Comparison of ENCODE assay signal across 8 cellular contexts in the genomic region with DNA sequence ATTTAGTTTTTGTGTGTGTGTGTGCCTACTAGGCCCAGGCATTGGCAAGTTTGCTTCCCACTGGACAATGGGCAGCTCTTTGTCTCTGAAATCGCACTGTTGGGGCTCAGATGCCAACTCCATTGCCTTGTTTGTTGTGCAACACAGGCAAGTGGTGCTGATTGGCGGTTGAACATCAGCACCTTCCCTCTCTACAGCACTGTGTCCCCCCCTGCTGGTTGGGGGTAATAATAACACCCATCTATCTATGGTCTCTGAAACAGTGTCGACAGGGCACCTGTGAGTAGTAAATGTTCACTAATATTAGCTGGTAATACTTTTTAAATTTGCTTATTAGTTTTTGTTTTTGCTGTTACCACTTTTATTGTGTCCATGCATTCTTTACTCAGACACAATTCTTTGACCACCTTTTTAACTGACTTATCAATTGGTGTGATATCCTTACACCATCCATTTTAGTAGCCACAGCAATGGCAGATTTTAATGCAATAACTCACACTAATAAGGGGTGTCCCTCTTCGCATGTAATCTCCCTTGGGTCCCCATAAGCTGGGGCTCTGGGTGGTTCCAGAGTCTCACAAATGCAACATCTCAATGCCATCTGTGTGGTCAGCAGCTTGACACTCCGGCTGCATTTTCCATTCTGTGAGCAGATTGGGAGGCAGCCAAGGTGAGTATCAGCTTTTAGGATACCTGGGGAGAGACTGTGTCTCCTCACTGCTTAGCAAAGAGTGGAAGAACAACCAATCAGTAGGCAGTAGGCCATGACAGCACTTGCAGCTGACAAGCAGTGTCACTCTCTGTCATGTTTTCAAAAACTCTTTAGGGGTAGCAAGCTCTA. TPM values are rescaled to one million over a fixed set of nuclear protein-coding genes. Genes with fewer than 3 reads are reported as not detected.
DNase-seq lines count a peak whose midpoint lies in the region; ATAC-seq and TF ChIP-seq lines count a peak whose summit lies in the region.

No MANE protein-coding gene starts in this region.

- H3K27ac ChIP-seq in GM23338 (ENCODE audit: low read depth) = no peak overlapping the region
- H3K27ac ChIP-seq in OCI-LY3 (ENCODE audit: low read length) = no peak overlapping the region
- no peak overlapping the region for H3K27ac ChIP-seq in coronary artery
- peak overlapping the region; percentile 70 for H3K27ac ChIP-seq in psoas muscle

- H3K36me3 Mint-ChIP-seq in GM23338 (ENCODE audit: low read depth) = 0 out of 3 replicates have a peak, but pooled peaks cover 4% of the 10 kb centered on the region

- H3K4me2 ChIP-seq in GM23338 (no peak overlapping the region), OCI-LY3 (ENCODE audit: low read length) (peak overlapping the region; percentile 44)

- H3K4me3 ChIP-seq in GM23338 (no peak overlapping the region), OCI-LY3 (ENCODE audit: low read length) (peak overlapping the region; percentile 6; the same call in 1 of the 2 replicates), coronary artery (no peak overlapping the region), psoas muscle (no peak overlapping the region)

- H3K9me3 Mint-ChIP-seq in GM23338 = peaks cover 21% of the 10 kb centered on the region

- H2AFZ ChIP-seq in GM23338 = peak overlapping the region; percentile 83; the same call in 1 of the 2 replicates
- H2AFZ ChIP-seq in OCI-LY3 (ENCODE audit: low read depth, low read length) = peak overlapping the region; percentile 54; the same call in 1 of the 2 replicates

- no peaks in the 10 kb centered on the region for H4K20me1 ChIP-seq in GM23338 (replicated peaks; ENCODE audit: insufficient read depth)
- no peaks in the 10 kb centered on the region for H4K20me1 ChIP-seq in OCI-LY3 (ENCODE audit: insufficient read depth, low read length)

- no peak overlapping the region for H3K4me3 Mint-ChIP-seq in GM23338

- peak; percentile 64 for DNase-seq in CMK (ENCODE audit: low read depth)
- peak; percentile 75 for DNase-seq in GM23338 (ENCODE audit: low spot score)
- DNase-seq in coronary artery (ENCODE audit: low spot score) = peak; percentile 17
- peak in 1 of 2 donors; percentile 29 for DNase-seq in psoas muscle
- no peak for DNase-seq in activated effector memory CD4-positive, alpha-beta T cell treated with Interleukin-2 at 50 U/mL for 16 hours

- no peak overlapping the region for H3K27ac Mint-ChIP-seq in GM23338

- no peaks in the 10 kb centered on the region for H3K27me3 ChIP-seq in GM23338 (ENCODE audit: insufficient read depth)
- no peaks in the 10 kb centered on the region for H3K27me3 ChIP-seq in OCI-LY3 (ENCODE audit: low read depth, low read length)
- no peaks in the 10 kb centered on the region for H3K27me3 ChIP-seq in psoas muscle (ENCODE audit: insufficient read depth in 3 of 3, low read length in 2 of 3)

- H3K79me2 ChIP-seq in GM23338 (replicated peaks; ENCODE audit: insufficient read depth) (no peaks in the 10 kb centered on the region), OCI-LY3 (ENCODE audit: low read length) (no peaks in the 10 kb centered on the region)

- 43 to 74% (median 61%) methylated on average over 5 of the region's 5 CpGs for WGBS in psoas muscle, 3 donors

- no peaks in the 10 kb centered on the region for H3K4me1 Mint-ChIP-seq in GM23338

- H3K9me3 ChIP-seq in OCI-LY3 (ENCODE audit: insufficient read depth, low read length) (no peaks in the 10 kb centered on the region), psoas muscle (no peaks in the 10 kb centered on the region)

- intact Hi-C loops in psoas muscle (cut with DNase I) = loop anchor here in 1 of 2 donors (10.0 kb wide), 1 partner anchor 526 kb away; no protein-coding TSS in a partner anchor

- H3K4me1 ChIP-seq in GM23338 (ENCODE audit: insufficient read depth) (no peaks in the 10 kb centered on the region), OCI-LY3 (ENCODE audit: low read length) (peaks cover 8% of the 10 kb centered on the region; the same call in 1 of the 2 replicates), psoas muscle (peaks cover 10% of the 10 kb centered on the region)

- no peak overlapping the region for H3K9ac ChIP-seq in OCI-LY3 (ENCODE audit: low read length)

- H3K36me3 ChIP-seq in GM23338 (ENCODE audit: insufficient read depth) (no peaks in the 10 kb centered on the region), OCI-LY3 (replicated peaks; ENCODE audit: low read depth, low read length) (no peaks in the 10 kb centered on the region), psoas muscle (ENCODE audit: insufficient read depth in 1 of 2, low read depth in 1 of 2) (no peaks in the 10 kb centered on the region)

- peaks cover 2% of the 10 kb centered on the region for H3K27me3 Mint-ChIP-seq in GM23338 (ENCODE audit: insufficient read depth, low read depth, poor library complexity)

- ATAC-seq in GM23338 = peak; percentile 77
- ATAC-seq in psoas muscle = peak; percentile 56 to 76 (median 68)
- no peak for ATAC-seq in GM19455 (IDR thresholded peaks at IDR 0.05; ENCODE audit: unreplicated experiment)
- no peak for ATAC-seq in HG03108 (IDR thresholded peaks at IDR 0.05; ENCODE audit: unreplicated experiment)

- no peaks in the 10 kb centered on the region for H3F3A ChIP-seq in GM23338 (replicated peaks; ENCODE audit: low read depth)

- H3K9me2 ChIP-seq in GM23338 (ENCODE audit: insufficient read depth) = no peaks in the 10 kb centered on the region

- TF ChIP-seq CTCF in GM23338 (conservative IDR thresholded peaks at IDR 0.05; ENCODE audit: low read depth in 2 of 2) = peak; percentile 61 to 69
- peak; percentile 88 for TF ChIP-seq CTCF in OCI-LY3 (IDR thresholded peaks at IDR 0.05; ENCODE audit: low read depth, low read length)
- no peak for TF ChIP-seq CTCF in coronary artery (IDR thresholded peaks at IDR 0.05)
- TF ChIP-seq CTCF in psoas muscle (IDR thresholded peaks at IDR 0.05) = peak; percentile 51

TF ChIP-seq in GM23338, 12 proteins besides CTCF, POLR2A, EP300 and RAD21:
- no peak for TF ChIP-seq ZNF114 (CRISPR knock-in tag; IDR thresholded peaks at IDR 0.05)
- TF ChIP-seq, protein P1, sequence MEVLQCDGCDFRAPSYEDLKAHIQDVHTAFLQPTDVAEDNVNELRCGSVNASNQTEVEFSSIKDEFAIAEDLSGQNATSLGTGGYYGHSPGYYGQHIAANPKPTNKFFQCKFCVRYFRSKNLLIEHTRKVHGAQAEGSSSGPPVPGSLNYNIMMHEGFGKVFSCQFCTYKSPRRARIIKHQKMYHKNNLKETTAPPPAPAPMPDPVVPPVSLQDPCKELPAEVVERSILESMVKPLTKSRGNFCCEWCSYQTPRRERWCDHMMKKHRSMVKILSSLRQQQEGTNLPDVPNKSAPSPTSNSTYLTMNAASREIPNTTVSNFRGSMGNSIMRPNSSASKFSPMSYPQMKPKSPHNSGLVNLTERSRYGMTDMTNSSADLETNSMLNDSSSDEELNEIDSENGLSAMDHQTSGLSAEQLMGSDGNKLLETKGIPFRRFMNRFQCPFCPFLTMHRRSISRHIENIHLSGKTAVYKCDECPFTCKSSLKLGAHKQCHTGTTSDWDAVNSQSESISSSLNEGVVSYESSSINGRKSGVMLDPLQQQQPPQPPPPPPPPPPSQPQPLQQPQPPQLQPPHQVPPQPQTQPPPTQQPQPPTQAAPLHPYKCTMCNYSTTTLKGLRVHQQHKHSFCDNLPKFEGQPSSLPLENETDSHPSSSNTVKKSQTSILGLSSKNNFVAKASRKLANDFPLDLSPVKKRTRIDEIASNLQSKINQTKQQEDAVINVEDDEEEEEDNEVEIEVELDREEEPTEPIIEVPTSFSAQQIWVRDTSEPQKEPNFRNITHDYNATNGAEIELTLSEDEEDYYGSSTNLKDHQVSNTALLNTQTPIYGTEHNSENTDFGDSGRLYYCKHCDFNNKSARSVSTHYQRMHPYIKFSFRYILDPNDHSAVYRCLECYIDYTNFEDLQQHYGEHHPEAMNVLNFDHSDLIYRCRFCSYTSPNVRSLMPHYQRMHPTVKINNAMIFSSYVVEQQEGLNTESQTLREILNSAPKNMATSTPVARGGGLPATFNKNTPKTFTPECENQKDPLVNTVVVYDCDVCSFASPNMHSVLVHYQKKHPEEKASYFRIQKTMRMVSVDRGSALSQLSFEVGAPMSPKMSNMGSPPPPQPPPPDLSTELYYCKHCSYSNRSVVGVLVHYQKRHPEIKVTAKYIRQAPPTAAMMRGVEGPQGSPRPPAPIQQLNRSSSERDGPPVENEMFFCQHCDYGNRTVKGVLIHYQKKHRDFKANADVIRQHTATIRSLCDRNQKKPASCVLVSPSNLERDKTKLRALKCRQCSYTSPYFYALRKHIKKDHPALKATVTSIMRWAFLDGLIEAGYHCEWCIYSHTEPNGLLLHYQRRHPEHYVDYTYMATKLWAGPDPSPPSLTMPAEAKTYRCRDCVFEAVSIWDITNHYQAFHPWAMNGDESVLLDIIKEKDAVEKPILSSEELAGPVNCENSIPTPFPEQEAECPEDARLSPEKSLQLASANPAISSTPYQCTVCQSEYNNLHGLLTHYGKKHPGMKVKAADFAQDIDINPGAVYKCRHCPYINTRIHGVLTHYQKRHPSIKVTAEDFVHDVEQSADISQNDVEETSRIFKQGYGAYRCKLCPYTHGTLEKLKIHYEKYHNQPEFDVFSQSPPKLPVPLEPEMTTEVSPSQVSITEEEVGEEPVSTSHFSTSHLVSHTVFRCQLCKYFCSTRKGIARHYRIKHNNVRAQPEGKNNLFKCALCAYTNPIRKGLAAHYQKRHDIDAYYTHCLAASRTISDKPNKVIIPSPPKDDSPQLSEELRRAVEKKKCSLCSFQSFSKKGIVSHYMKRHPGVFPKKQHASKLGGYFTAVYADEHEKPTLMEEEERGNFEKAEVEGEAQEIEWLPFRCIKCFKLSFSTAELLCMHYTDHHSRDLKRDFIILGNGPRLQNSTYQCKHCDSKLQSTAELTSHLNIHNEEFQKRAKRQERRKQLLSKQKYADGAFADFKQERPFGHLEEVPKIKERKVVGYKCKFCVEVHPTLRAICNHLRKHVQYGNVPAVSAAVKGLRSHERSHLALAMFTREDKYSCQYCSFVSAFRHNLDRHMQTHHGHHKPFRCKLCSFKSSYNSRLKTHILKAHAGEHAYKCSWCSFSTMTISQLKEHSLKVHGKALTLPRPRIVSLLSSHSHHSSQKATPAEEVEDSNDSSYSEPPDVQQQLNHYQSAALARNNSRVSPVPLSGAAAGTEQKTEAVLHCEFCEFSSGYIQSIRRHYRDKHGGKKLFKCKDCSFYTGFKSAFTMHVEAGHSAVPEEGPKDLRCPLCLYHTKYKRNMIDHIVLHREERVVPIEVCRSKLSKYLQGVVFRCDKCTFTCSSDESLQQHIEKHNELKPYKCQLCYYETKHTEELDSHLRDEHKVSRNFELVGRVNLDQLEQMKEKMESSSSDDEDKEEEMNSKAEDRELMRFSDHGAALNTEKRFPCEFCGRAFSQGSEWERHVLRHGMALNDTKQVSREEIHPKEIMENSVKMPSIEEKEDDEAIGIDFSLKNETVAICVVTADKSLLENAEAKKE (CRISPR knock-in tag; IDR thresholded peaks at IDR 0.05) = 0 out of 2 replicates have a peak, but pooled peaks have one; percentile 67

RNA-seq across cellular contexts. Expression of a gene that starts 47.7 kb away (rescaled TPM):
- 49.4 and 60.1 TPM in 2 replicates for total RNA-seq in GM23338 (2014; rRNA removed; shearing (Covaris generic))
- polyA plus RNA-seq in GM23338 (2016; fragmentation: Nextera tagmentation; extraction: Ambion mirVana) (51.2 and 57.6 TPM in 2 replicates), psoas muscle (100 to 1,000 TPM; 104 to 208 (median 108) TPM)
- total RNA-seq in psoas muscle = 100 to 1,000 TPM; 102 to 155 (median 109) TPM

Comparison
In these comparisons a context has a peak if more than half of its experiments do, and no peak if none do; other contexts are left out.
1. ATAC-seq: peak in GM23338 (single experiment) and psoas muscle (4 of 4); none in GM19455 (single experiment) and HG03108 (single experiment).